13 cellular contexts compared by ENCODE assay signal in the genomic region with DNA sequence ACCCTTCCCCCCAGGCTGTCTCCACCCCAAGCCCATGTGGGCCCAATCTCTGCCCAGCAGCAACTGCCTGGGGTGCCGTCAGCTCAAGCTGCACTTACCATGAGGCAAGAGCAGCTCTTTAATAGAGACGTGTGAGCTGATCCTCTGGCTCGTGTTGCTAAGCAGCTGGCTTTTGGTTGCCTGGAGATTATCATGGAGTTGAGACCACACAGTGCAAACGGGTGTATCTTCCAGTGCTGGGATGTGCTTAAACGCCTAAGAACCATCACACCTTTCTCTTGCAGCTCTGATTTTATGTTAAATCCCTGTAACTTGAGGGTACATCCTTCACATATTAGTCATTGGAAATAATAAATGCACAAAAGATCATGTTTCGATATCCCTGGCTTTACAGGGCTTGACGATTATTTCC.
DNase-seq lines count a peak whose midpoint lies in the region; ATAC-seq and TF ChIP-seq lines count a peak whose summit lies in the region.
"Had no signal": no experiment of that assay in that cellular context is flagged by ENCODE, and none has a peak within 500 bp of the region (broad histone marks: within the 10 kb centered on the region; RNA-seq: fewer than 3 reads in every experiment).

No MANE protein-coding gene starts in this region.

- H3K36me3 ChIP-seq in RWPE2 (ENCODE audit: low read depth) (no peaks in the 10 kb centered on the region), left ventricle myocardium inferior (no peaks in the 10 kb centered on the region), H7 (replicated peaks; ENCODE audit: control insufficient read depth, insufficient read depth, low read length) (no peaks in the 10 kb centered on the region)
- H3K36me3 ChIP-seq: suprapubic skin had no signal

- ATAC-seq in RWPE2 (ENCODE audit: low read depth) (peak; percentile 62), HG03045 (IDR thresholded peaks at IDR 0.05; ENCODE audit: unreplicated experiment) (no peak)

- H3K4me3 ChIP-seq in RWPE2 (ENCODE audit: severe bottlenecking) (no peak overlapping the region), left ventricle myocardium inferior (no peak overlapping the region), H7 (ENCODE audit: insufficient read depth, low read depth, low read length) (no peak overlapping the region)
- H3K4me3 ChIP-seq: suprapubic skin had no signal

- H3K9me3 ChIP-seq in RWPE2 (ENCODE audit: severe bottlenecking) = no peaks in the 10 kb centered on the region
- no peaks in the 10 kb centered on the region for H3K9me3 ChIP-seq in left ventricle myocardium inferior (replicated peaks)
- H3K9me3 ChIP-seq: suprapubic skin had no signal

- no peaks in the 10 kb centered on the region for H3K27me3 ChIP-seq in RWPE2 (ENCODE audit: insufficient read depth, poor library complexity, severe bottlenecking)
- no peaks in the 10 kb centered on the region for H3K27me3 ChIP-seq in left ventricle myocardium inferior (ENCODE audit: low read depth)
- H3K27me3 ChIP-seq in H7 (ENCODE audit: control insufficient read depth, insufficient read depth, low read length) = no peaks in the 10 kb centered on the region
- H3K27me3 ChIP-seq: suprapubic skin had no signal

- DNase-seq in D341Med (ENCODE audit: low spot score) = peak; percentile 78
- DNase-seq in NCI-H146 treated with DMSO at 0.1 percent for 48 hours (lab: John Stamatoyannopoulos, UW; ENCODE audit: unreplicated experiment) = peak; percentile 92
- no peak for DNase-seq in RWPE2 (ENCODE audit: low spot score)
- peak; percentile 72 for DNase-seq in left ventricle myocardium inferior
- DNase-seq in NAMALWA (ENCODE audit: low spot score) = no peak
- no peak for DNase-seq in A172 (ENCODE audit: low spot score)
- no peak for DNase-seq in H7
- DNase-seq: activated T-cell treated with anti-CD3 and anti-CD28 coated beads, Interleukin-2, amount 50 U/mL, for 1 hour; AML-193; hippocampal formation; stimulated activated CD4-positive, alpha-beta T cell treated with anti-CD3 and anti-CD28 coated beads, Interleukin-4, amount 100 ng/mL, for 1 hour had no signal

- intact Hi-C loops in left ventricle myocardium inferior (cut with micrococcal nuclease) = no loop called here

- TF ChIP-seq CTCF in RWPE2 (IDR thresholded peaks at IDR 0.05; ENCODE audit: poor library complexity, severe bottlenecking) (no peak), left ventricle myocardium inferior (IDR thresholded peaks at IDR 0.05; ENCODE audit: borderline replicate concordance) (no peak)

- H3K27ac ChIP-seq in RWPE2 (ENCODE audit: poor library complexity, severe bottlenecking) (peak overlapping the region; percentile 28), left ventricle myocardium inferior (replicated peaks) (peak overlapping the region; percentile 80)
- H3K27ac ChIP-seq: suprapubic skin had no signal

- H3K4me1 ChIP-seq in RWPE2 (ENCODE audit: insufficient read depth, poor library complexity, severe bottlenecking) (peaks cover 28% of the 10 kb centered on the region), left ventricle myocardium inferior (peaks cover 69% of the 10 kb centered on the region)

Comparison
In these comparisons a context has a peak if more than half of its experiments do, and no peak if none do; other contexts are left out.
1. DNase-seq: peak in D341Med (single experiment), NCI-H146 treated with DMSO at 0.1 percent for 48 hours (single experiment) and left ventricle myocardium inferior (single experiment); none in RWPE2 (single experiment), NAMALWA (single experiment), A172 (single experiment) and H7 (single experiment).